Comparison of ENCODE assay signal across 1 cellular context in genomic region chr2:63588385-63589147, GRCh38.
TF ChIP-seq lines count a peak whose summit lies in the region.

MDH1 (plus strand) TSS chr2:63588963; CDS start chr2:63589044, 81 bp downstream.
WDPCP (minus strand) TSS chr2:63588477; CDS start chr2:63588271, 206 bp downstream.

TF ChIP-seq in HepG2, 621 proteins besides CTCF, POLR2A, EP300 and RAD21 (continued from another document and continues in another):
- TF ChIP-seq AHDC1 (CRISPR knock-in tag; IDR thresholded peaks at IDR 0.05; ENCODE audit: borderline replicate concordance) = no peak
- no peak for TF ChIP-seq ZNF609 (CRISPR knock-in tag; IDR thresholded peaks at IDR 0.05; ENCODE audit: borderline replicate concordance)
- TF ChIP-seq ZNF232 (CRISPR knock-in tag; IDR thresholded peaks at IDR 0.05; ENCODE audit: borderline replicate concordance) = no peak
- TF ChIP-seq ATRX (CRISPR knock-in tag; IDR thresholded peaks at IDR 0.05; ENCODE audit: borderline replicate concordance) = no peak
- TF ChIP-seq RXRA (CRISPR knock-in tag; IDR thresholded peaks at IDR 0.05) = peak; percentile 84
- TF ChIP-seq KDM5A (IDR thresholded peaks at IDR 0.05; ENCODE audit: borderline replicate concordance, low read length) = peak; percentile 88
- TF ChIP-seq ZNF552 (CRISPR knock-in tag; IDR thresholded peaks at IDR 0.05; ENCODE audit: borderline replicate concordance) = no peak
- 0 out of 2 replicates have a peak, but pooled peaks have one; percentile 24 for TF ChIP-seq ZNF235 (CRISPR knock-in tag; IDR thresholded peaks at IDR 0.05; ENCODE audit: borderline replicate concordance)
- TF ChIP-seq ZBTB40 (IDR thresholded peaks at IDR 0.05) = 0 out of 2 replicates have a peak, but pooled peaks have one; percentile 1
- peak; percentile 79 for TF ChIP-seq ZBTB40 (CRISPR knock-in tag; IDR thresholded peaks at IDR 0.05)
- TF ChIP-seq HOMEZ (CRISPR knock-in tag; IDR thresholded peaks at IDR 0.05; ENCODE audit: low read depth) = peak; percentile 84
- TF ChIP-seq FOXO1 (CRISPR knock-in tag; IDR thresholded peaks at IDR 0.05) = no peak; the same call in none of the 2 replicates
- TF ChIP-seq MXD3 (CRISPR knock-in tag; IDR thresholded peaks at IDR 0.05) = peak; percentile 86
- TF ChIP-seq SUZ12 (IDR thresholded peaks at IDR 0.05; ENCODE audit: low read depth, low read length) = peak; percentile 98
- TF ChIP-seq ZNF570 (CRISPR knock-in tag; IDR thresholded peaks at IDR 0.05; ENCODE audit: borderline replicate concordance) = no peak
- TF ChIP-seq NFYC (CRISPR knock-in tag; IDR thresholded peaks at IDR 0.05) = peak; percentile 93
- peak; percentile 48 for TF ChIP-seq MED1 (CRISPR knock-in tag; IDR thresholded peaks at IDR 0.05)
- peak; percentile 76; the same call in 1 of the 2 replicates for TF ChIP-seq ZSCAN25 (CRISPR knock-in tag; IDR thresholded peaks at IDR 0.05)
- peak; percentile 53 for TF ChIP-seq MAZ (IDR thresholded peaks at IDR 0.05; ENCODE audit: borderline replicate concordance, low read depth, low read length)
- TF ChIP-seq MAZ (CRISPR knock-in tag; IDR thresholded peaks at IDR 0.05; ENCODE audit: low read depth) = peak; percentile 25; the same call in 1 of the 2 replicates
- TF ChIP-seq REST (IDR thresholded peaks at IDR 0.05; ENCODE audit: borderline replicate concordance in 1 of 2, low read depth in 1 of 2, low read length in 2 of 2) = peak in 1 of 2 experiments; percentile 65; a peak in 2 of 4 replicates
- TF ChIP-seq GABPB1 (CRISPR knock-in tag; IDR thresholded peaks at IDR 0.05) = peak; percentile 94
- TF ChIP-seq CBX1 (IDR thresholded peaks at IDR 0.05; ENCODE audit: low read depth) = peak; percentile 95
- no peak for TF ChIP-seq MLLT10 (CRISPR knock-in tag; IDR thresholded peaks at IDR 0.05)
- peak; percentile 71; the same call in 1 of the 2 replicates for TF ChIP-seq ZNF33A (CRISPR knock-in tag; IDR thresholded peaks at IDR 0.05; ENCODE audit: borderline replicate concordance)
- TF ChIP-seq MXI1 (IDR thresholded peaks at IDR 0.05; ENCODE audit: borderline replicate concordance, low read depth, low read length) = peak; percentile 81
- TF ChIP-seq PLRG1 (conservative IDR thresholded peaks at IDR 0.05) = no peak
- peak; percentile 59; the same call in 1 of the 2 replicates for TF ChIP-seq ZNF567 (CRISPR knock-in tag; IDR thresholded peaks at IDR 0.05; ENCODE audit: borderline replicate concordance)
- peak; percentile 25 for TF ChIP-seq MIER3 (CRISPR knock-in tag; IDR thresholded peaks at IDR 0.05; ENCODE audit: borderline replicate concordance)
- TF ChIP-seq SP4 (CRISPR knock-in tag; IDR thresholded peaks at IDR 0.05) = peak; percentile 89
